18 cellular contexts compared by ENCODE assay signal in genomic region chr2:236485519-236485918, GRCh38.
DNase-seq lines count a peak whose midpoint lies in the region; ATAC-seq lines count a peak whose summit lies in the region.
"Had no signal": no experiment of that assay in that cellular context is flagged by ENCODE, and none has a peak within 500 bp of the region (broad histone marks: within the 10 kb centered on the region; RNA-seq: fewer than 3 reads in every experiment).

No MANE protein-coding gene starts in this region.

- no peak overlapping the region for H2BK12ac ChIP-seq in neuronal stem cell (ENCODE audit: low read length)

- H3K18ac ChIP-seq in neuronal stem cell (ENCODE audit: low read length) = no peak overlapping the region

- no peaks in the 10 kb centered on the region for H3K36me3 ChIP-seq in NT2/D1 (ENCODE audit: insufficient read depth, insufficient read length, low read length)
- no peaks in the 10 kb centered on the region for H3K36me3 ChIP-seq in ectodermal cell (ENCODE audit: control insufficient read depth, insufficient read depth, low read length)
- H3K36me3 ChIP-seq in neuronal stem cell (replicated peaks in 1 of 2; ENCODE audit: control insufficient read depth in 2 of 2, insufficient read depth in 2 of 2, low read length in 2 of 2) = no peaks in the 10 kb centered on the region
- H3K36me3 ChIP-seq: BLaER1 had no signal

- H2BK5ac ChIP-seq in neuronal stem cell (ENCODE audit: low read length) = peak overlapping the region; percentile 67

- WGBS in ectodermal cell, 2 experiments = 15 to 22% methylated on average over 2 of the region's 2 CpGs
- WGBS in neuronal stem cell (ENCODE audit: extremely low coverage in 2 of 2, insufficient read length in 2 of 2, insufficient replicate concordance in 1 of 2), 2 donors = no CpG with 5 or more reads among the region's 2 CpGs

- H3K4ac ChIP-seq in neuronal stem cell (ENCODE audit: low read length) = no peak overlapping the region

- H2AK5ac ChIP-seq in neuronal stem cell (ENCODE audit: low read depth, low read length) = no peak overlapping the region

- ATAC-seq in GM21360 (IDR thresholded peaks at IDR 0.05; ENCODE audit: unreplicated experiment) = no peak
- ATAC-seq: HCT116 had no signal

- H3K4me3 ChIP-seq in NT2/D1 (ENCODE audit: insufficient read length, low read depth) = no peak overlapping the region
- no peak overlapping the region for H3K4me3 ChIP-seq in ectodermal cell (ENCODE audit: insufficient read depth, low read depth, low read length)
- H3K4me3 ChIP-seq in neuronal stem cell (ENCODE audit: low read length in 2 of 2) = no peak overlapping the region
- H3K4me3 ChIP-seq: BLaER1, GM23248 had no signal

- H3K23ac ChIP-seq in neuronal stem cell (ENCODE audit: low read depth, low read length, poor library complexity) = no peak overlapping the region

- H3K4me1 ChIP-seq in NT2/D1 (ENCODE audit: insufficient read depth, insufficient read length) = peaks cover 4% of the 10 kb centered on the region
- peaks cover 17% of the 10 kb centered on the region for H3K4me1 ChIP-seq in ectodermal cell (ENCODE audit: control insufficient read depth, insufficient read depth, low read length)
- peaks cover 0 to 8% of the 10 kb centered on the region in 2 donors for H3K4me1 ChIP-seq in neuronal stem cell (ENCODE audit: control insufficient read depth in 2 of 2, insufficient read depth in 1 of 2, low read depth in 1 of 2, low read length in 2 of 2)

- no peaks in the 10 kb centered on the region for H3K79me1 ChIP-seq in neuronal stem cell (ENCODE audit: low read depth, low read length)

- no peak overlapping the region for H3K9ac ChIP-seq in NT2/D1 (ENCODE audit: insufficient read length, low read depth)
- H3K9ac ChIP-seq in neuronal stem cell (ENCODE audit: low read depth, low read length, poor library complexity) = no peak overlapping the region
- H3K9ac ChIP-seq: BLaER1, GM23248 had no signal

- H3K27me3 ChIP-seq in NT2/D1 (ENCODE audit: insufficient read depth, insufficient read length) (no peaks in the 10 kb centered on the region), ectodermal cell (ENCODE audit: control insufficient read depth, insufficient read depth, low read length, poor library complexity, severe bottlenecking) (no peaks in the 10 kb centered on the region), neuronal stem cell (ENCODE audit: control insufficient read depth in 3 of 3, insufficient read depth in 3 of 3, low read depth in 1 of 3, low read length in 3 of 3) (peaks cover 0 to 24% (median 0%) of the 10 kb centered on the region in 3 experiments)
- H3K27me3 ChIP-seq: BLaER1 had no signal

- H2BK15ac ChIP-seq in neuronal stem cell (ENCODE audit: low read length) = no peak overlapping the region

- no peak overlapping the region for H4K91ac ChIP-seq in neuronal stem cell (ENCODE audit: low read depth, low read length, poor library complexity)

- no peak overlapping the region for H2BK120ac ChIP-seq in neuronal stem cell (ENCODE audit: low read depth, low read length)

- H4K8ac ChIP-seq in neuronal stem cell (ENCODE audit: low read depth, low read length) = no peak overlapping the region

- H3K27ac ChIP-seq in ectodermal cell (ENCODE audit: insufficient read depth, low read depth, low read length, poor library complexity, severe bottlenecking) (peak overlapping the region; percentile 29), neuronal stem cell (replicated peaks; ENCODE audit: low read length) (peak overlapping the region; percentile 15)
- H3K27ac ChIP-seq: BLaER1, GM23248, HL-60 had no signal

- DNase-seq in NT2/D1 (ENCODE audit: low read depth, low spot score) (peak; percentile 50), islet precursor cell (peak; percentile 52), neuronal stem cell (ENCODE audit: low spot score) (peak; percentile 17), DMS 273 (lab: John Stamatoyannopoulos, UW; ENCODE audit: unreplicated experiment) (no peak), NCI-H69 (lab: John Stamatoyannopoulos, UW) (no peak)
- no peak for DNase-seq in central memory CD4-positive, alpha-beta T cell
- DNase-seq: ACHN; AML-193; CD4-positive, alpha-beta memory T cell; DMS79 treated with DMSO at 0.1 percent for 48 hours; GM23248; H7; HFFc6 had no signal

- H3K14ac ChIP-seq in neuronal stem cell (ENCODE audit: low read length) = no peak overlapping the region

- H3K4me2 ChIP-seq in neuronal stem cell (ENCODE audit: insufficient read depth, low read length, poor library complexity, severe bottlenecking) = no peak overlapping the region
- H3K4me2 ChIP-seq: BLaER1 had no signal

- H2AFZ ChIP-seq in neuronal stem cell (ENCODE audit: low read length) = no peak overlapping the region
- H2AFZ ChIP-seq: GM23248 had no signal

- H3K9me3 ChIP-seq in NT2/D1 (ENCODE audit: insufficient read depth, low read length) (peaks cover 11% of the 10 kb centered on the region), ectodermal cell (ENCODE audit: control insufficient read depth, low read length) (no peaks in the 10 kb centered on the region), neuronal stem cell (replicated peaks in 1 of 2; ENCODE audit: control insufficient read depth in 2 of 2, insufficient read depth in 1 of 2, low read depth in 1 of 2, low read length in 2 of 2) (peaks cover 3% of the 10 kb centered on the region in 2 donors)

Comparison
In these comparisons a context has a peak if more than half of its experiments do, and no peak if none do; other contexts are left out.
1. DNase-seq: peak in NT2/D1 (single experiment), islet precursor cell (single experiment) and neuronal stem cell (single experiment); none in DMS 273 (single experiment), NCI-H69 (single experiment) and central memory CD4-positive, alpha-beta T cell (single experiment).